ENCODE assay signal across 17 cellular contexts in genomic region chr1:204577794-204578478, GRCh38.
DNase-seq lines count a peak whose midpoint lies in the region; ATAC-seq and TF ChIP-seq lines count a peak whose summit lies in the region.
"Had no signal": no experiment of that assay in that cellular context is flagged by ENCODE, and none has a peak within 500 bp of the region (broad histone marks: within the 10 kb centered on the region; RNA-seq: fewer than 3 reads in every experiment).

No MANE protein-coding gene starts in this region.

- WGBS in spleen, 5 donors, result 92 to 95% (median 94%) methylated on average over 9 to 10 of the region's 10 CpGs

- peaks cover 23% of the 10 kb centered on the region for H3K4me1 Mint-ChIP-seq in activated CD8-positive, alpha-beta memory T cell treated with anti-CD3 and anti-CD28 coated beads, Interleukin-2, amount 10 ng/mL, durations not matched to agents 7 days and 5 days
- peaks cover 18% of the 10 kb centered on the region for H3K4me1 Mint-ChIP-seq in activated T-helper 17 cell treated with anti-CD3 and anti-CD28 coated beads, Interleukin-2, amount 50 U/mL, for 72 hours
- peaks cover 14% of the 10 kb centered on the region for H3K4me1 Mint-ChIP-seq in Caco-2 (ENCODE audit: low read depth, unreplicated experiment)

- ATAC-seq in activated CD8-positive, alpha-beta memory T cell treated with anti-CD3 and anti-CD28 coated beads, Interleukin-2, amount 10 ng/mL, durations not matched to agents 7 days and 5 days, result no peak
- ATAC-seq in activated T-helper 17 cell treated with anti-CD3 and anti-CD28 coated beads, Interleukin-2, amount 50 U/mL, for 72 hours (replicated peaks), result no peak
- no peak for ATAC-seq in HG02870 (IDR thresholded peaks at IDR 0.05; ENCODE audit: unreplicated experiment)
- no peak for ATAC-seq in HG02885 (IDR thresholded peaks at IDR 0.05; ENCODE audit: poor library complexity, unreplicated experiment)
- ATAC-seq: psoas muscle had no signal

- no peak for DNase-seq in activated CD8-positive, alpha-beta memory T cell treated with anti-CD3 and anti-CD28 coated beads, Interleukin-2, amount 10 ng/mL, durations not matched to agents 7 days and 5 days
- no peak for DNase-seq in activated CD8-positive, alpha-beta memory T cell treated with anti-CD3 and anti-CD28 coated beads for 24 hours
- DNase-seq in spleen, result no peak
- no peak for DNase-seq in Caco-2
- DNase-seq: activated CD4-positive, CD25-positive, alpha-beta regulatory T cell; amygdala; foreskin fibroblast; NCI-H748 treated with DMSO at 0.1 percent for 48 hours; SW 1271 had no signal

- no peak overlapping the region; the same call in 1 of the 2 replicates for H2AFZ ChIP-seq in KMS-11 (ENCODE audit: low read depth)

- intact Hi-C loops in spleen (cut with DNase I; ENCODE audit: low total_unique reads), result no loop called here
- intact Hi-C loops in Caco-2 (cut with micrococcal nuclease; ENCODE audit: unreplicated experiment), result no loop called here

- peaks cover 23% of the 10 kb centered on the region for H3K4me1 ChIP-seq in KMS-11 (ENCODE audit: low read depth, poor library complexity, severe bottlenecking)
- H3K4me1 ChIP-seq in spleen, result peaks cover 10 to 40% (median 24%) of the 10 kb centered on the region in 6 donors
- H3K4me1 ChIP-seq in Caco-2, result peaks cover 21% of the 10 kb centered on the region
- H3K4me1 ChIP-seq: psoas muscle had no signal

- POLR2A ChIA-PET in Caco-2 (lab: Charles Lee), result no interaction called here

- no peak overlapping the region; the same call in 1 of the 2 replicates for H3K9ac ChIP-seq in KMS-11

- H3K36me3 Mint-ChIP-seq in activated CD8-positive, alpha-beta memory T cell treated with anti-CD3 and anti-CD28 coated beads, Interleukin-2, amount 10 ng/mL, durations not matched to agents 7 days and 5 days, result peaks cover 1% of the 10 kb centered on the region
- peaks cover 2% of the 10 kb centered on the region for H3K36me3 Mint-ChIP-seq in activated T-helper 17 cell treated with anti-CD3 and anti-CD28 coated beads, Interleukin-2, amount 50 U/mL, for 72 hours (ENCODE audit: low read depth)
- H3K36me3 Mint-ChIP-seq in Caco-2 (ENCODE audit: insufficient read depth, unreplicated experiment), result no peaks in the 10 kb centered on the region

- no peaks in the 10 kb centered on the region for H4K20me1 ChIP-seq in KMS-11 (ENCODE audit: insufficient read depth)

- no peaks in the 10 kb centered on the region for H3K79me2 ChIP-seq in KMS-11 (ENCODE audit: insufficient read depth, low read depth)

- H3K27me3 ChIP-seq in KMS-11 (ENCODE audit: insufficient read depth, low read depth) (no peaks in the 10 kb centered on the region), spleen (replicated peaks in 1 of 7) (no peaks in the 10 kb centered on the region), Caco-2 (replicated peaks; ENCODE audit: control insufficient read depth, insufficient read depth, low read length) (no peaks in the 10 kb centered on the region)
- H3K27me3 ChIP-seq: stomach, uterus had no signal

- H3K9me3 ChIP-seq in spleen (no peaks in the 10 kb centered on the region), Caco-2 (no peaks in the 10 kb centered on the region)
- H3K9me3 ChIP-seq: psoas muscle, stomach, uterus had no signal

- H3K4me2 ChIP-seq in KMS-11, result peak overlapping the region; percentile 77

- no peak overlapping the region for H3K4me3 Mint-ChIP-seq in activated CD8-positive, alpha-beta memory T cell treated with anti-CD3 and anti-CD28 coated beads, Interleukin-2, amount 10 ng/mL, durations not matched to agents 7 days and 5 days
- peak overlapping the region; percentile 91 for H3K4me3 Mint-ChIP-seq in activated T-helper 17 cell treated with anti-CD3 and anti-CD28 coated beads, Interleukin-2, amount 50 U/mL, for 72 hours
- no peak overlapping the region for H3K4me3 Mint-ChIP-seq in Caco-2 (ENCODE audit: unreplicated experiment)

- no TSS peak for BruUV-seq in Caco-2 (replicated peaks; lab: Mats Ljungman, UMichigan)

- H3K4me3 ChIP-seq in KMS-11 (IDR thresholded peaks at IDR 0.05; ENCODE audit: insufficient read depth, low read depth, low read length) (no peak overlapping the region), spleen (no peak overlapping the region), Caco-2 (ENCODE audit: low read depth, low read length) (no peak overlapping the region)

- H3K36me3 ChIP-seq in KMS-11 (ENCODE audit: insufficient read depth) (no peaks in the 10 kb centered on the region), spleen (peaks cover 0 to 41% (median 3%) of the 10 kb centered on the region in 6 donors), Caco-2 (ENCODE audit: control insufficient read depth, insufficient read depth, low read length) (no peaks in the 10 kb centered on the region)
- H3K36me3 ChIP-seq: uterus had no signal

- H3K27ac Mint-ChIP-seq in activated CD8-positive, alpha-beta memory T cell treated with anti-CD3 and anti-CD28 coated beads, Interleukin-2, amount 10 ng/mL, durations not matched to agents 7 days and 5 days, result peak overlapping the region; percentile 86
- H3K27ac Mint-ChIP-seq in activated T-helper 17 cell treated with anti-CD3 and anti-CD28 coated beads, Interleukin-2, amount 50 U/mL, for 72 hours, result peak overlapping the region; percentile 95
- no peak overlapping the region for H3K27ac Mint-ChIP-seq in Caco-2 (ENCODE audit: unreplicated experiment)
- H3K27ac Mint-ChIP-seq: nephron had no signal

- no peak overlapping the region; the same call in 1 of the 2 replicates for H3K27ac ChIP-seq in KMS-11
- peak overlapping the region in 7 of 8 donors; percentile 67 to 87 (median 85) for H3K27ac ChIP-seq in spleen
- H3K27ac ChIP-seq: psoas muscle had no signal

- no peak for TF ChIP-seq POLR2A in spleen (IDR thresholded peaks at IDR 0.05)

- no peak for TF ChIP-seq CTCF in KMS-11 (conservative IDR thresholded peaks at IDR 0.05; ENCODE audit: low read depth, low read length)
- TF ChIP-seq CTCF in spleen (IDR thresholded peaks at IDR 0.05 in 8 of 11, conservative IDR thresholded peaks at IDR 0.05 in 3 of 11), result no peak
- no peak for TF ChIP-seq CTCF in Caco-2 (IDR thresholded peaks at IDR 0.05; ENCODE audit: insufficient read depth in 1 of 2, low read depth in 1 of 2, low read length in 1 of 2, severe bottlenecking in 1 of 2, unreplicated experiment in 1 of 2)

- no peaks in the 10 kb centered on the region for H3K27me3 Mint-ChIP-seq in activated CD8-positive, alpha-beta memory T cell treated with anti-CD3 and anti-CD28 coated beads, Interleukin-2, amount 10 ng/mL, durations not matched to agents 7 days and 5 days
- H3K27me3 Mint-ChIP-seq in activated T-helper 17 cell treated with anti-CD3 and anti-CD28 coated beads, Interleukin-2, amount 50 U/mL, for 72 hours, result no peaks in the 10 kb centered on the region
- no peaks in the 10 kb centered on the region for H3K27me3 Mint-ChIP-seq in Caco-2 (ENCODE audit: insufficient read depth, unreplicated experiment)

- H3K9me3 Mint-ChIP-seq in activated CD8-positive, alpha-beta memory T cell treated with anti-CD3 and anti-CD28 coated beads, Interleukin-2, amount 10 ng/mL, durations not matched to agents 7 days and 5 days (ENCODE audit: low read depth), result no peaks in the 10 kb centered on the region
- no peaks in the 10 kb centered on the region for H3K9me3 Mint-ChIP-seq in activated T-helper 17 cell treated with anti-CD3 and anti-CD28 coated beads, Interleukin-2, amount 50 U/mL, for 72 hours
- no peaks in the 10 kb centered on the region for H3K9me3 Mint-ChIP-seq in Caco-2 (ENCODE audit: unreplicated experiment)
- H3K9me3 Mint-ChIP-seq: nephron had no signal

- CTCF ChIA-PET in activated CD8-positive, alpha-beta memory T cell treated with anti-CD3 and anti-CD28 coated beads, Interleukin-2, amount 10 ng/mL, durations not matched to agents 7 days and 5 days (lab: Charles Lee), result interaction anchor here (1.1 to 9.5 kb wide), 4 partner anchors 9 to 229 kb away, joined by 5 to 53 read pairs (median 13); no protein-coding TSS in a partner anchor
- CTCF ChIA-PET in Caco-2 (lab: Charles Lee), result no interaction called here
